1 cellular context compared by ENCODE assay signal in the genomic region with DNA sequence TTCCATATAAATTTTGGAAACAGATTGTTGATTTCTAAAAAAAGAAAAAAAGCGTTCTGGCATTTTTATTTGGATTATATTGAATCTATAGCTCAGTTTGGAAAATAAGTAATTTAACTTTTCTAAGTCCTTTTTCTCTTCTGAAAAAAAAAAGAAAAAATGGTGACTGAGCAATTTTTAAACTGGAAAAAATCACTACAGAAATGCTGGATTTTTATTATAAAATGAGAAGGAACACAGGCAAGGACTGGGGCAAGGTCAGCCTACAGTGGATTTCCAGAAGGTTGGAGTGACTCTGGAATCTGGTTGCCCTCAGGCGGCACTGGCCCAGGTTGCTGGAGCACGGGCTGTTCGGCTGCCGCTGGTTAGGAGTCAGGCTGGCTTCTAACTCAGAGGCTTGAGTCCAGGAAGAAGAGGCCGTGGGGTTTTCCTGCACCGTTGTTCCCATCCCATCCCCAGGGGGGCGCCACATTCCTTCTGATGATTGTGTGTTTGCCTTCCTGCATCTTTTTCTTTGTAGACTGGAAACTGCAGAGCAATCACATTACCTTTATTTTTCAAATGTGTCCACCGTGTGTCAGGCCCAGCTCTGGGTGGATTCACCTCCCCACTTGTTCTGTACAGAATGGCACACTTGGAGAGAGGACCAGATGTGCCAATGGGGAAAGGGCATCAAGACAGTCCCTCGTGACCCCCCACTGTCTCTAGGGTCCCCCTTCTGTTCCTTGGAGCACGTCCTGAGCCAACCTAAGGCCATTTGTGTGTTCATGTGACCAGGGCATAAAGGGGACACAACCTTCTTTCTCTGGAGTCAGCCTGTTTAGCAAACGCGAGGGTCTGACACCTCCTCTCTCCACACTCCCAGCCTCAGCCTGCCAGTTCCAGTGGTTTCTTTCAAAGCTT.
TF ChIP-seq lines count a peak whose summit lies in the region.

No MANE protein-coding gene starts in this region.

TF ChIP-seq in IMR-90, 13 proteins besides CTCF, POLR2A, EP300 and RAD21 (continued from another document):
- TF ChIP-seq SMC3 (IDR thresholded peaks at IDR 0.05; ENCODE audit: low read depth, low read length) (peak; percentile 24; the same call in 1 of the 2 replicates), CEBPB (IDR thresholded peaks at IDR 0.05; ENCODE audit: low read depth, low read length) (no peak), RCOR1 (IDR thresholded peaks at IDR 0.05; ENCODE audit: insufficient replicate concordance, low read length) (no peak), NFE2L2 (IDR thresholded peaks at IDR 0.05; ENCODE audit: low read depth, low read length) (0 out of 2 replicates have a peak, but pooled peaks have one; percentile 9), MXI1 (IDR thresholded peaks at IDR 0.05; ENCODE audit: borderline replicate concordance, low read depth, low read length) (no peak), FOS (IDR thresholded peaks at IDR 0.05; ENCODE audit: low read depth, low read length) (no peak), MAZ (IDR thresholded peaks at IDR 0.05; ENCODE audit: borderline replicate concordance, low read depth, low read length) (no peak), BHLHE40 (IDR thresholded peaks at IDR 0.05; ENCODE audit: low read depth, low read length) (no peak)
- TF ChIP-seq, protein P1, sequence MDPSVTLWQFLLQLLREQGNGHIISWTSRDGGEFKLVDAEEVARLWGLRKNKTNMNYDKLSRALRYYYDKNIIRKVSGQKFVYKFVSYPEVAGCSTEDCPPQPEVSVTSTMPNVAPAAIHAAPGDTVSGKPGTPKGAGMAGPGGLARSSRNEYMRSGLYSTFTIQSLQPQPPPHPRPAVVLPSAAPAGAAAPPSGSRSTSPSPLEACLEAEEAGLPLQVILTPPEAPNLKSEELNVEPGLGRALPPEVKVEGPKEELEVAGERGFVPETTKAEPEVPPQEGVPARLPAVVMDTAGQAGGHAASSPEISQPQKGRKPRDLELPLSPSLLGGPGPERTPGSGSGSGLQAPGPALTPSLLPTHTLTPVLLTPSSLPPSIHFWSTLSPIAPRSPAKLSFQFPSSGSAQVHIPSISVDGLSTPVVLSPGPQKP (IDR thresholded peaks at IDR 0.05; ENCODE audit: borderline replicate concordance, low read depth, low read length) = no peak
